In genomic region chr22:25318081-25318823, GRCh38 we compare ENCODE assay signal across 27 cellular contexts.
"Had no signal": no experiment of that assay in that cellular context is flagged by ENCODE, and none has a peak within 500 bp of the region (broad histone marks: within the 10 kb centered on the region; RNA-seq: fewer than 3 reads in every experiment).

No MANE protein-coding gene starts in this region.

- H2AFZ ChIP-seq: parathyroid adenoma had no signal

- H3K36me3 Mint-ChIP-seq: mesothelial cell of epicardium; naive B cell; stimulated activated naive B cell treated with anti-CD40 and anti-IgM and Interleukin-4, amounts not matched to agents 10 μg/mL and 1 μg/mL and 100 μg/mL, for 72 hours had no signal

- H3K4me3 ChIP-seq: dorsolateral prefrontal cortex, gastrocnemius medialis, lung, mucosa of descending colon, right lobe of liver, smooth muscle cell, stomach, thyroid gland, uterus had no signal

- H3K27ac ChIP-seq: dorsolateral prefrontal cortex, gastrocnemius medialis, neutrophil, parathyroid adenoma, right lobe of liver, stomach, thyroid gland, uterus had no signal

- H3K9ac ChIP-seq: parathyroid adenoma had no signal

- ATAC-seq: esophagus mucosa; gastrocnemius medialis; left lobe of liver; mucosa of descending colon; stimulated activated naive B cell treated with anti-CD40 and anti-IgM and Interleukin-4, amounts not matched to agents 10 μg/mL and 1 μg/mL and 100 μg/mL, for 72 hours had no signal

- H3K79me2 ChIP-seq: parathyroid adenoma had no signal

- FAIRE-seq: colon, kidney had no signal

- H3K9me3 ChIP-seq: gastrocnemius medialis, mucosa of descending colon, neutrophil, right lobe of liver, stomach, thyroid gland, uterus had no signal

- H3K9me3 Mint-ChIP-seq: memory B cell, mesothelial cell of epicardium, naive B cell had no signal

- H3K36me3 ChIP-seq: gastrocnemius medialis, neutrophil, right lobe of liver, stomach, thyroid gland, uterus had no signal

- H3K27ac Mint-ChIP-seq: memory B cell; mesothelial cell of epicardium; progenitor cell of endocrine pancreas; stimulated activated naive B cell treated with anti-CD40 and anti-IgM and Interleukin-4, amounts not matched to agents 10 μg/mL and 1 μg/mL and 100 μg/mL, for 72 hours had no signal

- H3K4me3 Mint-ChIP-seq: memory B cell; mesothelial cell of epicardium; naive B cell; stimulated activated naive B cell treated with anti-CD40 and anti-IgM and Interleukin-4, amounts not matched to agents 10 μg/mL and 1 μg/mL and 100 μg/mL, for 72 hours had no signal

- DNase-seq: central memory CD4-positive, alpha-beta T cell; dorsolateral prefrontal cortex; effector CD4-positive, alpha-beta T cell; foreskin fibroblast; gastrocnemius medialis; head of caudate nucleus; kidney; mucosa of descending colon; naive B cell; right lobe of liver; stimulated activated CD4-positive, alpha-beta T cell treated with anti-CD3 and anti-CD28 coated beads, Interleukin-2, amount 100 ng/mL, for 24 hours; stimulated activated CD4-positive, alpha-beta T cell treated with anti-CD3 and anti-CD28 coated beads, Interleukin-4, amount 100 ng/mL, for 24 hours; stimulated activated naive B cell treated with anti-CD40 and anti-IgM and Interleukin-4, amounts not matched to agents 10 μg/mL and 1 μg/mL and 100 μg/mL, for 72 hours; stomach; thyroid gland; trophoblast cell; uterus had no signal

- H3K4me2 ChIP-seq: smooth muscle cell had no signal

- H3K4me1 Mint-ChIP-seq: mesothelial cell of epicardium; naive B cell; stimulated activated naive B cell treated with anti-CD40 and anti-IgM and Interleukin-4, amounts not matched to agents 10 μg/mL and 1 μg/mL and 100 μg/mL, for 72 hours had no signal

- H3K27me3 ChIP-seq: gastrocnemius medialis, neutrophil, right lobe of liver, thyroid gland, uterus had no signal

- H3K4me1 ChIP-seq: gastrocnemius medialis, parathyroid adenoma, right lobe of liver, stomach, thyroid gland, uterus had no signal
